Comparison of ENCODE assay signal across 9 cellular contexts in the genomic region with DNA sequence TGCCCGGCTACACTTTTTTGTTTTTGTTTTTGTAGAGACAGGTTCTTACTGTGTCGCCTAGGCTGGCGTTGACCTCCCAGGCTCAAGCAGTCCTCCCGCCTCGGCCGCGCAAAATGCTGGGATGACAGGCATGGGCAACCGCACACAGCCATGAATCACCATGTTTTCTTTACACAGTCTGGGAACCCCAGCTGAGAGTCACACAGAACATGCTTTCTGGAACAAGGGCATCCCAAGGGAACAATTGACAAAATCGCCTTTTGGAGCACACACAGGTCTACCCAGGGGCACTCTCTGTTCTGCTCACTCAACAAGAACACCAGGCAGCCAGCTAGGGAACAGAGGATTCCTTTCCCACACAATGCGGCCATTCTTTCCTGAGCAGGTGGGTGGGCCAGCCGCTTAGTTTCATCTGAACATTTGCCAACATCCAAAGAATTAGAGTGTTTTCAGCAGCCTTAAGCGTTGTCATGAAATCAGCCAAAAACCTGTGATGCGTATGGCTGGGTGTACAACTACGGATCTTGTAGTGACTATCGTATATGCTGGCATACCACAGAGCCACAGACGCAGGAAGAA. TPM values are rescaled to one million over a fixed set of nuclear protein-coding genes. Genes with fewer than 3 reads are reported as not detected.
A peak's percentile ranks its signal among the peaks of the same experiment; 100 is the strongest.
DNase-seq lines count a peak whose midpoint lies in the region; ATAC-seq, FAIRE-seq and TF ChIP-seq lines count a peak whose summit lies in the region.
"Had no signal": no experiment of that assay in that cellular context is flagged by ENCODE, and none has a peak within 500 bp of the region (broad histone marks: within the 10 kb centered on the region; RNA-seq: fewer than 3 reads in every experiment).

No MANE protein-coding gene starts in this region.

- TF ChIP-seq CTCF in kidney epithelial cell (IDR thresholded peaks at IDR 0.05; ENCODE audit: insufficient read depth, low read length, poor library complexity, severe bottlenecking), result no peak

- DNase-seq in Right ventricle myocardium inferior (ENCODE audit: missing footprints), result no peak
- no peak for DNase-seq in cardiac septum (ENCODE audit: low spot score)
- DNase-seq in astrocyte of the hippocampus (ENCODE audit: low read depth, low spot score), result peak; percentile 86
- peak; percentile 95 for DNase-seq in kidney epithelial cell (ENCODE audit: low read depth)
- peak; percentile 35 for DNase-seq in urothelium cell line (ENCODE audit: low spot score)
- no peak for DNase-seq in stimulated activated CD4-positive, alpha-beta T cell treated with anti-CD3 and anti-CD28 coated beads, Interleukin-2, amount 100 ng/mL, for 24 hours

- no peaks in the 10 kb centered on the region for H3K27me3 ChIP-seq in kidney epithelial cell (ENCODE audit: control insufficient read depth, insufficient read depth, low read length)

- no peaks in the 10 kb centered on the region for H3K36me3 ChIP-seq in kidney epithelial cell (ENCODE audit: control insufficient read depth, insufficient read depth, low read length)

- ATAC-seq in Right ventricle myocardium inferior (peak; percentile 90), GM21576 (IDR thresholded peaks at IDR 0.05; ENCODE audit: unreplicated experiment) (no peak)
- no peak for ATAC-seq in activated CD4-positive, CD25-positive, alpha-beta regulatory T cell treated with anti-CD3 and anti-CD28 coated beads, Interleukin-2, amount 50 U/mL, for 24 hours

- no peak for FAIRE-seq in urothelium cell line (lab: Jason Lieb, UNC)

- no peak overlapping the region for H3K4me3 ChIP-seq in kidney epithelial cell (ENCODE audit: low read depth, low read length)
- H3K4me3 ChIP-seq: PC-9 had no signal

- intact Hi-C loops in Right ventricle myocardium inferior (cut with DNase I), result no loop called here
- intact Hi-C loops in cardiac septum (cut with DNase I), result no loop called here

RNA-seq across cellular contexts. Expression of a gene that starts 15.7 kb away (rescaled TPM):
- 3.8 TPM for total RNA-seq in Right ventricle myocardium inferior
- 3.8 TPM for total RNA-seq in cardiac septum
- 20.1 and 34.0 TPM in 2 replicates for total RNA-seq in kidney epithelial cell

Comparison
In these comparisons a context has a peak if more than half of its experiments do, and no peak if none do; other contexts are left out.
1. DNase-seq: peak in astrocyte of the hippocampus (single experiment), kidney epithelial cell (single experiment) and urothelium cell line (single experiment); none in Right ventricle myocardium inferior (single experiment), cardiac septum (single experiment) and stimulated activated CD4-positive, alpha-beta T cell treated with anti-CD3 and anti-CD28 coated beads, Interleukin-2, amount 100 ng/mL, for 24 hours (0 of 2).